Comparison of ENCODE assay signal across 5 cellular contexts in the genomic region with DNA sequence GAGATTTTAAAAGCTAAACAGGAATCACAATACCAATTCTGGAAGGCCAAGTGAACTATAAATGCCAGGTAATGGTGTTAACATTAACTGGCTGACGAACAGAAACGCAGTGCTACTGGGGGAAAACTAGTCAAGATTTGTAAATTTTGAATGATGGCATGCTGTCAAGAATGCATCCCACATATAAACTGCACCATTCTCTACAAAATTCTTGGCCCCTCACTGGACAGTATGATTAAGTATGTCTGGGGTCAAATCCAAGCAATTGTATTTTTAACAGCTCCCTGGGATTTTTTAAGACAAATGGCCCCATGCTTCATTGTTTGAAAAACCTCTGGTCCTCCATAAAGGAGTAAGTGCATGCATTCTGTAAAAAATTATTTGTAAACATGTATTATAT.
"Had no signal": no experiment of that assay in that cellular context is flagged by ENCODE, and none has a peak within 500 bp of the region (broad histone marks: within the 10 kb centered on the region; RNA-seq: fewer than 3 reads in every experiment).

No MANE protein-coding gene starts in this region.

- H3K4me3 ChIP-seq: K562 had no signal

- H3K36me3 Mint-ChIP-seq: IgD-negative memory B cell had no signal

- H3K27ac ChIP-seq: HL-60 had no signal

- FAIRE-seq: HepG2, K562 had no signal

- DNase-seq: IMR-90 had no signal

- H3K4me3 Mint-ChIP-seq: IgD-negative memory B cell had no signal
